8 cellular contexts compared by ENCODE assay signal in genomic region chr1:27605796-27606707, GRCh38. TPM values are rescaled to one million over a fixed set of nuclear protein-coding genes. Genes with fewer than 3 reads are reported as not detected.
DNase-seq lines count a peak whose midpoint lies in the region; ATAC-seq and TF ChIP-seq lines count a peak whose summit lies in the region.

No MANE protein-coding gene starts in this region.

- peak overlapping the region; percentile 14 for H2BK5ac ChIP-seq in trophoblast cell (ENCODE audit: low read depth, low read length, poor library complexity)

- peaks cover 56% of the 10 kb centered on the region for H3K4me1 ChIP-seq in CD8-positive, alpha-beta memory T cell (ENCODE audit: insufficient read depth, low read length)
- H3K4me1 ChIP-seq in OCI-LY7 (ENCODE audit: insufficient read depth, low read length, poor library complexity, severe bottlenecking) (peaks cover 76% of the 10 kb centered on the region), trophoblast cell (ENCODE audit: control insufficient read depth in 1 of 2, insufficient read depth in 2 of 2, low read length in 2 of 2) (peaks cover 38 to 39% of the 10 kb centered on the region in 2 experiments)

- WGBS in trophoblast cell (ENCODE audit: extremely low coverage, insufficient coverage, insufficient read length) = no CpG with 5 or more reads among the region's 11 CpGs

- ATAC-seq in GM19324 (IDR thresholded peaks at IDR 0.05; ENCODE audit: low FRiP score, unreplicated experiment) (no peak), GM18498 (IDR thresholded peaks at IDR 0.05; ENCODE audit: unreplicated experiment) (no peak)

- H2AFZ ChIP-seq in OCI-LY7 (ENCODE audit: low read length) (peak overlapping the region; percentile 67), trophoblast cell (ENCODE audit: insufficient read depth, low read length, poor library complexity) (no peak overlapping the region)

- peak overlapping the region; percentile 88 for H2BK120ac ChIP-seq in trophoblast cell (ENCODE audit: insufficient read depth, low read length, poor library complexity)

- no peaks in the 10 kb centered on the region for H4K20me1 ChIP-seq in OCI-LY7 (ENCODE audit: insufficient read depth, low read length)

- peaks cover 18 to 37% (median 30%) of the 10 kb centered on the region in 3 donors for H3K4me1 Mint-ChIP-seq in CD8-positive, alpha-beta memory T cell

- peak in 4 of 5 donors; percentile 42 to 72 (median 59) for DNase-seq in CD8-positive, alpha-beta memory T cell
- DNase-seq in HL-60 (ENCODE audit: low read depth in 1 of 2, low spot score in 1 of 2) (peak in 1 of 2 experiments; percentile 55), OCI-LY7 (ENCODE audit: low spot score) (peak; percentile 79), fibroblast of the aortic adventitia (ENCODE audit: low read depth) (peak; percentile 69), trophoblast cell (peak in 1 of 2 donors; percentile 62)
- peak; percentile 78 to 79 for DNase-seq in activated T-cell treated with anti-CD3 and anti-CD28 coated beads, Interleukin-2, amount 50 U/mL, for 48 hours

- BruUV-seq in OCI-LY7 (replicated peaks; lab: Mats Ljungman, UMichigan) = no TSS peak

- intact Hi-C loops in OCI-LY7 (cut with micrococcal nuclease; ENCODE audit: unreplicated experiment) = loop anchor here (1.0 kb wide), 4 partner anchors 203 to 305 kb away; no protein-coding TSS in a partner anchor

- peak overlapping the region; percentile 67 for H4K91ac ChIP-seq in trophoblast cell (ENCODE audit: low read depth, low read length)

- no peaks in the 10 kb centered on the region for H3K9me3 ChIP-seq in CD8-positive, alpha-beta memory T cell (ENCODE audit: low read length)
- H3K9me3 ChIP-seq in OCI-LY7 (ENCODE audit: low read length) = no peaks in the 10 kb centered on the region
- H3K9me3 ChIP-seq in trophoblast cell (ENCODE audit: insufficient read depth, low read depth, low read length) = peaks cover 2% of the 10 kb centered on the region

- no peak overlapping the region for H3K14ac ChIP-seq in trophoblast cell (ENCODE audit: low read length)

- CTCF ChIA-PET in CD8-positive, alpha-beta memory T cell (lab: Charles Lee) = interaction anchor here (0.6 to 8.7 kb wide), 38 partner anchors 8 to 310 kb away, joined by 3 to 127 read pairs (median 4); partner anchors contain the start of genes IFI6, MAP3K6 and SYTL1
- CTCF ChIA-PET in OCI-LY7 (lab: Charles Lee; ENCODE audit: unreplicated experiment) = interaction anchor here (0.6 to 1.5 kb wide), 11 partner anchors 44 to 306 kb away, joined by 3 to 10 read pairs (median 4); no protein-coding TSS in a partner anchor

- H4K8ac ChIP-seq in trophoblast cell (ENCODE audit: low read depth, low read length) = no peak overlapping the region

- peak overlapping the region in 6 of 7 donors; percentile 42 to 94 (median 72) for H3K4me3 Mint-ChIP-seq in CD8-positive, alpha-beta memory T cell

- POLR2A ChIA-PET in CD8-positive, alpha-beta memory T cell (lab: Charles Lee) = interaction anchor here (0.7 to 1.5 kb wide), 4 partner anchors 39 to 57 kb away, joined by 3 to 8 read pairs (median 4); no protein-coding TSS in a partner anchor
- POLR2A ChIA-PET in OCI-LY7 (lab: Charles Lee) = interaction anchor here (0.6 to 5.3 kb wide), 3 partner anchors 56 to 80 kb away, joined by 3 to 34 read pairs (median 3); no protein-coding TSS in a partner anchor

- H3K27me3 ChIP-seq in CD8-positive, alpha-beta memory T cell (ENCODE audit: insufficient read depth, low read length, poor library complexity, severe bottlenecking) = no peaks in the 10 kb centered on the region
- H3K27me3 ChIP-seq in HL-60 (ENCODE audit: insufficient read depth, poor library complexity, severe bottlenecking) (no peaks in the 10 kb centered on the region), trophoblast cell (ENCODE audit: insufficient read depth, low read length) (no peaks in the 10 kb centered on the region)

- H4K12ac ChIP-seq in trophoblast cell (ENCODE audit: low read depth, low read length) = no peak overlapping the region

- peak overlapping the region; percentile 85 for H2BK12ac ChIP-seq in trophoblast cell (ENCODE audit: low read length)

- peak overlapping the region in 6 of 8 donors; percentile 43 to 92 (median 74) for H3K27ac Mint-ChIP-seq in CD8-positive, alpha-beta memory T cell

- H3K79me1 ChIP-seq in trophoblast cell (ENCODE audit: low read length) = peaks cover 42% of the 10 kb centered on the region

- no peak overlapping the region for H3K4me3 ChIP-seq in CD8-positive, alpha-beta memory T cell (ENCODE audit: low read length)
- H3K4me3 ChIP-seq in HL-60 (replicated peaks; ENCODE audit: insufficient read depth, low read length) (no peak overlapping the region), OCI-LY7 (ENCODE audit: low read depth, low read length, poor library complexity, severe bottlenecking) (no peak overlapping the region), fibroblast of the aortic adventitia (ENCODE audit: low read depth, low read length) (no peak overlapping the region), trophoblast cell (ENCODE audit: low read depth, low read length) (no peak overlapping the region)

- H3K23ac ChIP-seq in trophoblast cell (ENCODE audit: low read length) = no peak overlapping the region

- H3K36me3 ChIP-seq in CD8-positive, alpha-beta memory T cell (ENCODE audit: insufficient read depth, low read length) = no peaks in the 10 kb centered on the region
- H3K36me3 ChIP-seq in OCI-LY7 (ENCODE audit: insufficient read depth, low read length) = no peaks in the 10 kb centered on the region
- H3K36me3 ChIP-seq in trophoblast cell (ENCODE audit: control insufficient read depth in 1 of 2, insufficient read depth in 2 of 2, low read length in 2 of 2) = peaks cover 0 to 3% of the 10 kb centered on the region in 2 experiments

- H2AK5ac ChIP-seq in trophoblast cell (ENCODE audit: low read length) = peak overlapping the region; percentile 25

- H3K79me2 ChIP-seq in OCI-LY7 (ENCODE audit: insufficient read depth, low read depth, low read length) (no peaks in the 10 kb centered on the region), trophoblast cell (ENCODE audit: control insufficient read depth, insufficient read depth, low read length, poor library complexity) (peaks cover 25% of the 10 kb centered on the region)

- no peaks in the 10 kb centered on the region for H3K9me3 Mint-ChIP-seq in CD8-positive, alpha-beta memory T cell

- no peak overlapping the region for H3K4ac ChIP-seq in trophoblast cell (ENCODE audit: low read depth, low read length)

- no peaks in the 10 kb centered on the region for H3K27me3 Mint-ChIP-seq in CD8-positive, alpha-beta memory T cell

- H3K9ac ChIP-seq in trophoblast cell (ENCODE audit: low read length) = no peak overlapping the region

- TF ChIP-seq CTCF in HL-60 (IDR thresholded peaks at IDR 0.05; ENCODE audit: insufficient read depth, low read length) (peak; percentile 65), OCI-LY7 (conservative IDR thresholded peaks at IDR 0.05; ENCODE audit: low read length) (peak; percentile 94), fibroblast of the aortic adventitia (IDR thresholded peaks at IDR 0.05; ENCODE audit: insufficient read depth, low read length) (peak; percentile 89)

- H3K36me3 Mint-ChIP-seq in CD8-positive, alpha-beta memory T cell = peaks cover 0 to 1% (median 0%) of the 10 kb centered on the region in 3 donors

- H3K4me2 ChIP-seq in OCI-LY7 (ENCODE audit: low read length) = peak overlapping the region; percentile 37
- peak overlapping the region; percentile 46 for H3K4me2 ChIP-seq in trophoblast cell (ENCODE audit: low read length)

- no peaks in the 10 kb centered on the region for H3K9me2 ChIP-seq in OCI-LY7 (ENCODE audit: insufficient read depth, low read length)

- H3K27ac ChIP-seq in CD8-positive, alpha-beta memory T cell (ENCODE audit: low read depth, low read length) = no peak overlapping the region
- H3K27ac ChIP-seq in HL-60 (replicated peaks) (no peak overlapping the region), OCI-LY7 (ENCODE audit: low read depth, low read length, poor library complexity, severe bottlenecking) (peak overlapping the region; percentile 44), trophoblast cell (ENCODE audit: low read depth, low read length) (peak overlapping the region; percentile 84)

- H3K18ac ChIP-seq in trophoblast cell (ENCODE audit: low read length) = no peak overlapping the region

RNA-seq across cellular contexts. Expression of gene AHDC1, which starts 2.1 kb away (rescaled TPM):
- total RNA-seq in CD8-positive, alpha-beta memory T cell = 10 to 100 TPM; 11.5 TPM
- polyA plus RNA-seq in CD8-positive, alpha-beta memory T cell = 1.9 TPM
- total RNA-seq in OCI-LY7 (2014; rRNA removed; shearing (Covaris generic)) = 5.5 and 6.5 TPM in 2 replicates
- 8.4 and 13.8 TPM in 2 replicates for total RNA-seq in OCI-LY7 (2022)
- total RNA-seq in fibroblast of the aortic adventitia (ENCODE audit: low replicate concordance) = 14.6 and 19.1 TPM in 2 replicates
- polyA plus RNA-seq in trophoblast cell (2013) = 37.4 and 37.5 TPM in 2 replicates

RNA-seq across cellular contexts. Expression of gene FGR, which starts 28.9 kb away (rescaled TPM):
- 1 to 10 TPM; 1.6 to 1.8 TPM for total RNA-seq in CD8-positive, alpha-beta memory T cell
- polyA plus RNA-seq in CD8-positive, alpha-beta memory T cell = 49.6 TPM
- total RNA-seq in OCI-LY7 (2014; rRNA removed; shearing (Covaris generic)) = 2.2 and 4.1 TPM in 2 replicates
- 0.98 and 1.2 TPM in 2 replicates for total RNA-seq in OCI-LY7 (2022)
- 0.18 TPM in 1 of 2 replicates, not detected in the other for total RNA-seq in fibroblast of the aortic adventitia (ENCODE audit: low replicate concordance)
- polyA plus RNA-seq in trophoblast cell (2013) = 0.04 TPM in 1 of 2 replicates, not detected in the other

Comparison
In these comparisons a context has a peak if more than half of its experiments do, and no peak if none do; other contexts are left out.
1. H3K27ac ChIP-seq: peak in OCI-LY7 (single experiment) and trophoblast cell (single experiment); none in CD8-positive, alpha-beta memory T cell (single experiment) and HL-60 (single experiment).
2. Peak in every context shown above with its lines, with median percentiles within 50 percentile points of each other: CTCF ChIP-seq.